1 cellular context compared by ENCODE assay signal in genomic region chr12:116346222-116346621, GRCh38.
TF ChIP-seq lines count a peak whose summit lies in the region.

No MANE protein-coding gene starts in this region.

TF ChIP-seq in H1, 55 proteins besides CTCF, POLR2A, EP300 and RAD21:
- TF ChIP-seq CHD7 (IDR thresholded peaks at IDR 0.05; ENCODE audit: insufficient replicate concordance, low read length): no peak
- TF ChIP-seq RNF2 (IDR thresholded peaks at IDR 0.05; ENCODE audit: borderline replicate concordance, low read depth, low read length, missing control alignments, poor library complexity, severe bottlenecking): no peak
- TF ChIP-seq JUND (IDR thresholded peaks at IDR 0.05; ENCODE audit: low read length): no peak
- peak; percentile 85; the same call in 1 of the 2 replicates for TF ChIP-seq RXRA (IDR thresholded peaks at IDR 0.05; ENCODE audit: insufficient read depth, low read depth, low read length)
- TF ChIP-seq ZNF274 (IDR thresholded peaks at IDR 0.05; ENCODE audit: borderline replicate concordance, extremely low read depth, low read length): no peak
- TF ChIP-seq KDM4A (IDR thresholded peaks at IDR 0.05; ENCODE audit: low read depth, low read length, severe bottlenecking): no peak
- no peak for TF ChIP-seq BRCA1 (IDR thresholded peaks at IDR 0.05; ENCODE audit: low read depth, low read length)
- no peak for TF ChIP-seq KDM1A (IDR thresholded peaks at IDR 0.05; ENCODE audit: borderline replicate concordance, low read length)
- TF ChIP-seq SP1 (IDR thresholded peaks at IDR 0.05; ENCODE audit: low read depth, low read length): no peak
- TF ChIP-seq TEAD4 (IDR thresholded peaks at IDR 0.05; ENCODE audit: low read depth, low read length): peak; percentile 80
- TF ChIP-seq NANOG (IDR thresholded peaks at IDR 0.05; ENCODE audit: insufficient read depth, low read depth, low read length, poor library complexity, severe bottlenecking): no peak
- TF ChIP-seq E2F6 (IDR thresholded peaks at IDR 0.05): no peak
- TF ChIP-seq ATF2 (IDR thresholded peaks at IDR 0.05; ENCODE audit: low read length): no peak
